7 cellular contexts compared by ENCODE assay signal in the genomic region with DNA sequence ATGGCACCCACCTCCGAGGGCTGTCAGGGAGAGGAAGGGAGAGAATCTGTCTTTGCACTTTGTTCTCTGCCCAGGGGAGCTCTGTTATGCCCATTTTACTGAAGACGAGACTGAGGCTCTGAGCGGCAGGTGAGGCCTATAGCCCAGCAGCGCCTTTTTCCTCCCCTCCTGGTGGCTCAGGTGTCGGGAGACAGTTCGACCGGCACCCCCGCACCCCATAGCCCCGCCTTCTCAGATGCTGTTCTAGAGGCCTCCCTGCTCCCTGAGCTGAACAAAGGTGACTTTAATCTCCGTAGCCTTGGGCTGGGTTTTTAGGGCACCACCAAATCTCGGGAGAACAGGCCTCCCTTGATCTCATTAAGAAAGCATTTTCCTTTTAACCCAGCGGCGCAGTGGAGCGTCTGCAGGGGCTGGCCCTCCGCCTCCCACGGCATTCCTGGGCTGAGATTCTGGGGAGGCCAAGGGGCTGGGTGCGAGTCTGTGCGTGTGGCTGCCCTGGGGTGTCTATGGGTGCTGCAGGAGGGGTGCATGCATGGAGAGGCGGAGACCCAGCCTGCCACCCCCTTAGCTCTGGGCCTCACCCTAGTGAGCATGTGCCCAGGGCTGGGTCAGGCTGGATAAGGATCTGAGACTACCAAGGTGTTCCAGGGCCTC.
A peak's percentile ranks its signal among the peaks of the same experiment; 100 is the strongest.
DNase-seq lines count a peak whose midpoint lies in the region; ATAC-seq, FAIRE-seq and TF ChIP-seq lines count a peak whose summit lies in the region.

No MANE protein-coding gene starts in this region.

- DNase-seq in NCI-H82 (lab: John Stamatoyannopoulos, UW) (peak; percentile 91), D341Med (ENCODE audit: low spot score) (no peak), GM20000 (ENCODE audit: low spot score) (no peak)

- H3K27ac ChIP-seq in cingulate gyrus (ENCODE audit: low read depth, low read length), result peak overlapping the region; percentile 54

- peak overlapping the region; percentile 76 for H3K9ac ChIP-seq in mucosa of stomach (ENCODE audit: low read length)

- peaks cover 68% of the 10 kb centered on the region for H3K4me1 ChIP-seq in mucosa of stomach (ENCODE audit: control insufficient read depth, insufficient read depth, low read length)

- H3K4me3 ChIP-seq in mucosa of stomach (ENCODE audit: low read length), result peak overlapping the region; percentile 32

- H3K9me3 ChIP-seq in mucosa of stomach (ENCODE audit: control insufficient read depth, low read length), result no peaks in the 10 kb centered on the region

- peaks cover 8% of the 10 kb centered on the region for H3K27me3 ChIP-seq in mucosa of stomach (ENCODE audit: control insufficient read depth, insufficient read depth, low read length)

- ATAC-seq in HG03039 (IDR thresholded peaks at IDR 0.05; ENCODE audit: unreplicated experiment), result no peak

- H3K36me3 ChIP-seq in mucosa of stomach (ENCODE audit: control insufficient read depth, insufficient read depth, low read length), result peaks cover 24% of the 10 kb centered on the region

- TF ChIP-seq CTCF in GM20000 (IDR thresholded peaks at IDR 0.05; ENCODE audit: extremely low read depth, missing control alignments), result no peak

- FAIRE-seq in G401.6 (lab: Jason Lieb, UNC), result peak; percentile 69
